9 cellular contexts compared by ENCODE assay signal in the genomic region with DNA sequence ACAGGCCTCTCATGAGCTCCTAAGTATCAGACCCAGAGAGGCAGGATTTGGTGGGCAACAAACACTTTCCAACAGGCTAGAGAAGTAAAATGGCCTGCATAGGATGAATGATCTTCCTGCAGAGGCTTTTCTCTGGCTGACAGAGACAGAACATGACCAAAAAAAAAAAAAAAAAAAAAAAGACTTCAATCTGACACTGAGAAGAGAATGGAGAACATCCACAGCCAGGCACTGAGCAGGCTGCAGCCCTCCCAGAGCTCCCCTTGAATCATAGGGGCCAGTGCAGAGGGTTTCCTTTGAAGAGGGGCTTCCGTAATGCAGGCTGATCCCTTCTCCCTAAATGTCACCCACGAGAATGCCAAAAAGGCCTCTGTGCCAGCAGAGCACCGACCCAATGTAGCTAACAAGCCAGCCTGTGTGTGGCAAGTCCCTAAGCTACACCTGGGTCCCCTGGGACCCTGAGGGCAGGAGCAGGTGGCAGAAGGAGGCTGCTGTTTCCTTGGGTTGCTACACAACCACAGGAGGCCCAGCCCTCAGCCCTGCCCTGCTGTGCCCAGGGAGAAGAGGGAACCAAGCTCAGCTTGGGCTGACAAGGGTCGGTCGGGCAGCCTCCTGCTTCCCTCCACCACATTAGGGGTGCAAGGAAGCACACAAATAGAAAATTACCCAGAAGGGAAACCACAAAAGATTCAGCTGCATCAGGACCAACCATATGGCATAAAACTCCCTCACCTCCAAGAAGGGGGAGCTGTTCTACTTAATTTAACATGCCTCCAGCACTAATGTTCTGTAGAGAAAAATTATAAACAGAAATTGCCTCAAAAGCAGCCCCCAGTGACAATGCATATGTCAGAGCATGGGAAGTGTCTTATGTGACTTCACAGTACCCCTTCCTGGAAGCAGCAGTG. TPM values are rescaled to one million over a fixed set of nuclear protein-coding genes. Genes with fewer than 3 reads are reported as not detected.
DNase-seq lines count a peak whose midpoint lies in the region; ATAC-seq and TF ChIP-seq lines count a peak whose summit lies in the region.
"Had no signal": no experiment of that assay in that cellular context is flagged by ENCODE, and none has a peak within 500 bp of the region (broad histone marks: within the 10 kb centered on the region; RNA-seq: fewer than 3 reads in every experiment).

No MANE protein-coding gene starts in this region.

- H3K27me3 Mint-ChIP-seq in effector memory CD8-positive, alpha-beta T cell: no peaks in the 10 kb centered on the region

- H3K27me3 ChIP-seq in adrenal gland: peaks cover 8% of the 10 kb centered on the region
- H3K27me3 ChIP-seq: SJSA1 had no signal

- intact Hi-C loops in adrenal gland (cut with DNase I): no loop called here

- no peak overlapping the region for H3K27ac Mint-ChIP-seq in effector memory CD8-positive, alpha-beta T cell

- POLR2A ChIA-PET in HEK293 (lab: Yijun Ruan, JAX): interaction anchor here (0.7 to 0.8 kb wide), 2 partner anchors 60 to 92 kb away, joined by 3 read pairs; no protein-coding TSS in a partner anchor

- no peaks in the 10 kb centered on the region for H3K4me1 ChIP-seq in HEK293 (ENCODE audit: control insufficient read depth, insufficient read depth, low read length)
- no peaks in the 10 kb centered on the region for H3K4me1 ChIP-seq in adrenal gland (replicated peaks in 1 of 2)
- H3K4me1 ChIP-seq: SJSA1 had no signal

- H3K27ac ChIP-seq in HEK293 (ENCODE audit: extremely low read depth, low read depth, low read length): no peak overlapping the region
- H3K27ac ChIP-seq in adrenal gland: no peak overlapping the region
- H3K27ac ChIP-seq: SJSA1 had no signal

- TF ChIP-seq POLR2A in adrenal gland (IDR thresholded peaks at IDR 0.05): no peak

- no peak overlapping the region for H3K4me3 ChIP-seq in HEK293 (ENCODE audit: low read depth, low read length)
- no peak overlapping the region for H3K4me3 ChIP-seq in adrenal gland
- H3K4me3 ChIP-seq: SJSA1 had no signal

- TF ChIP-seq CTCF in HEK293 (tag by site-specific recombination; IDR thresholded peaks at IDR 0.05) (no peak), adrenal gland (IDR thresholded peaks at IDR 0.05) (no peak)

- H3K4me1 Mint-ChIP-seq in effector memory CD8-positive, alpha-beta T cell (ENCODE audit: low read depth in 2 of 2): peaks cover 2 to 5% of the 10 kb centered on the region in 2 donors

- ATAC-seq in GM18858 (IDR thresholded peaks at IDR 0.05; ENCODE audit: unreplicated experiment): peak; percentile 72
- ATAC-seq in effector memory CD8-positive, alpha-beta T cell (replicated peaks): peak; percentile 43

- no peak overlapping the region for H3K4me3 Mint-ChIP-seq in effector memory CD8-positive, alpha-beta T cell

- H3K9me3 ChIP-seq in HEK293 (ENCODE audit: control insufficient read depth, insufficient read depth, low read depth, low read length) (no peaks in the 10 kb centered on the region), adrenal gland (replicated peaks in 1 of 3) (no peaks in the 10 kb centered on the region)
- H3K9me3 ChIP-seq: SJSA1 had no signal

- CTCF ChIA-PET in HEK293 (lab: Yijun Ruan, JAX): interaction anchor here (0.6 to 1.6 kb wide), 8 partner anchors 10 to 699 kb away, joined by 3 to 5 read pairs (median 4); no protein-coding TSS in a partner anchor

- no peaks in the 10 kb centered on the region for H3K9me3 Mint-ChIP-seq in effector memory CD8-positive, alpha-beta T cell

- DNase-seq in MV-4-11 (lab: John Stamatoyannopoulos, UW) (peak; percentile 76), adrenal gland (no peak), medulla oblongata (ENCODE audit: extremely low spot score) (no peak), islet precursor cell (no peak), HUDEP-2 (lab: John Stamatoyannopoulos, UW; ENCODE audit: unreplicated experiment in 76 of 76) (no peak)
- no peak for DNase-seq in effector memory CD8-positive, alpha-beta T cell

- H3K36me3 Mint-ChIP-seq in effector memory CD8-positive, alpha-beta T cell (ENCODE audit: insufficient read depth): peaks cover 5% of the 10 kb centered on the region

- WGBS in adrenal gland, 4 donors: 55 to 100% (median 73%) methylated on average over 1 to 5 of the region's 5 CpGs

- H3K36me3 ChIP-seq in HEK293 (ENCODE audit: control insufficient read depth in 2 of 2, insufficient read depth in 1 of 2, low read length in 2 of 2): no peaks in the 10 kb centered on the region
- no peaks in the 10 kb centered on the region for H3K36me3 ChIP-seq in adrenal gland (replicated peaks in 1 of 2)
- H3K36me3 ChIP-seq: SJSA1 had no signal

TF ChIP-seq in HEK293, 187 proteins besides CTCF, POLR2A, EP300 and RAD21:
- TF ChIP-seq ZIC2 (tag by site-specific recombination; IDR thresholded peaks at IDR 0.05): peak; percentile 32; the same call in 1 of the 2 replicates
- no peak for TF ChIP-seq TCF7L2 (IDR thresholded peaks at IDR 0.05; ENCODE audit: borderline replicate concordance, low read depth, low read length)

RNA-seq across cellular contexts. Expression of a gene that starts 55.5 kb away (rescaled TPM):
- 1 to 10 TPM in 2 of 8 donors, under 1 TPM in 6; 0.25 to 1.9 (median 0.65) TPM for total RNA-seq in adrenal gland
- polyA plus RNA-seq in adrenal gland: 1 to 10 TPM; 1.3 to 6.0 (median 4.4) TPM
